Comparison of ENCODE assay signal across 13 cellular contexts in genomic region chr19:35212241-35212640, GRCh38. TPM values are rescaled to one million over a fixed set of nuclear protein-coding genes. Genes with fewer than 3 reads are reported as not detected.
DNase-seq lines count a peak whose midpoint lies in the region; ATAC-seq and TF ChIP-seq lines count a peak whose summit lies in the region.
"Had no signal": no experiment of that assay in that cellular context is flagged by ENCODE, and none has a peak within 500 bp of the region (broad histone marks: within the 10 kb centered on the region; RNA-seq: fewer than 3 reads in every experiment).

No MANE protein-coding gene starts in this region.

- H3K4me1 ChIP-seq in gastroesophageal sphincter = peaks cover 0 to 20% (median 15%) of the 10 kb centered on the region in 3 donors
- no peaks in the 10 kb centered on the region for H3K4me1 ChIP-seq in thyroid gland

- TF ChIP-seq CTCF in gastroesophageal sphincter (IDR thresholded peaks at IDR 0.05) (no peak), thyroid gland (IDR thresholded peaks at IDR 0.05) (no peak)

- no peaks in the 10 kb centered on the region for H3K36me3 ChIP-seq in gastroesophageal sphincter
- H3K36me3 ChIP-seq in thyroid gland = no peaks in the 10 kb centered on the region

- H3K4me3 Mint-ChIP-seq in activated naive CD4-positive, alpha-beta T cell treated with anti-CD3 and anti-CD28 coated beads for 36 hours = peak overlapping the region; percentile 52
- H3K4me3 Mint-ChIP-seq in activated CD4-positive, alpha-beta memory T cell treated with anti-CD3 and anti-CD28 coated beads, Interleukin-2, amount 10 ng/mL, durations not matched to agents 7 days and 5 days = peak overlapping the region; percentile 56

- peaks cover 5% of the 10 kb centered on the region for H3K9me3 Mint-ChIP-seq in activated naive CD4-positive, alpha-beta T cell treated with anti-CD3 and anti-CD28 coated beads for 36 hours
- H3K9me3 Mint-ChIP-seq in activated CD4-positive, alpha-beta memory T cell treated with anti-CD3 and anti-CD28 coated beads, Interleukin-2, amount 10 ng/mL, durations not matched to agents 7 days and 5 days = peaks cover 6% of the 10 kb centered on the region

- POLR2A ChIA-PET in activated CD4-positive, alpha-beta memory T cell treated with anti-CD3 and anti-CD28 coated beads, Interleukin-2, amount 10 ng/mL, durations not matched to agents 7 days and 5 days (lab: Charles Lee) = interaction anchor here (0.8 to 5.0 kb wide), 16 partner anchors 8 to 609 kb away, joined by 3 to 64 read pairs (median 5); partner anchors contain the start of gene FXYD5

- intact Hi-C loops in activated naive CD4-positive, alpha-beta T cell treated with anti-CD3 and anti-CD28 coated beads for 36 hours (cut with micrococcal nuclease) = loop anchor here (5.0 to 10.0 kb wide), 3 partner anchors 35 to 500 kb away; partner anchors contain the start of gene LSR
- intact Hi-C loops in thyroid gland (cut with DNase I) = no loop called here

- TF ChIP-seq POLR2A in gastroesophageal sphincter (IDR thresholded peaks at IDR 0.05) (no peak), thyroid gland (IDR thresholded peaks at IDR 0.05) (no peak)

- H3K36me3 Mint-ChIP-seq in activated naive CD4-positive, alpha-beta T cell treated with anti-CD3 and anti-CD28 coated beads for 36 hours (ENCODE audit: low read depth) = no peaks in the 10 kb centered on the region
- H3K36me3 Mint-ChIP-seq in activated CD4-positive, alpha-beta memory T cell treated with anti-CD3 and anti-CD28 coated beads, Interleukin-2, amount 10 ng/mL, durations not matched to agents 7 days and 5 days (ENCODE audit: low read depth) = peaks cover 20% of the 10 kb centered on the region

- H3K27me3 ChIP-seq in gastroesophageal sphincter (no peaks in the 10 kb centered on the region), thyroid gland (no peaks in the 10 kb centered on the region)

- H3K27ac Mint-ChIP-seq in activated naive CD4-positive, alpha-beta T cell treated with anti-CD3 and anti-CD28 coated beads for 36 hours = peak overlapping the region; percentile 97
- peak overlapping the region; percentile 99 for H3K27ac Mint-ChIP-seq in activated CD4-positive, alpha-beta memory T cell treated with anti-CD3 and anti-CD28 coated beads, Interleukin-2, amount 10 ng/mL, durations not matched to agents 7 days and 5 days
- H3K27ac Mint-ChIP-seq: progenitor cell of endocrine pancreas had no signal

- CTCF ChIA-PET in activated naive CD4-positive, alpha-beta T cell treated with anti-CD3 and anti-CD28 coated beads for 36 hours (lab: Charles Lee) = interaction anchor here (1.2 kb wide), 1 partner anchor 36 kb away, joined by 4 read pairs; no protein-coding TSS in a partner anchor
- CTCF ChIA-PET in activated CD4-positive, alpha-beta memory T cell treated with anti-CD3 and anti-CD28 coated beads, Interleukin-2, amount 10 ng/mL, durations not matched to agents 7 days and 5 days (lab: Charles Lee) = interaction anchor here (1.1 to 2.3 kb wide), 4 partner anchors 25 to 70 kb away, joined by 3 to 17 read pairs (median 8); partner anchors contain the start of genes FXYD5 and FXYD7

- ATAC-seq in gastroesophageal sphincter (no peak), HG02870 (IDR thresholded peaks at IDR 0.05; ENCODE audit: unreplicated experiment) (no peak), GM21515 (IDR thresholded peaks at IDR 0.05; ENCODE audit: unreplicated experiment) (no peak)

- no peaks in the 10 kb centered on the region for H3K27me3 Mint-ChIP-seq in activated naive CD4-positive, alpha-beta T cell treated with anti-CD3 and anti-CD28 coated beads for 36 hours (ENCODE audit: low read depth)
- H3K27me3 Mint-ChIP-seq in activated CD4-positive, alpha-beta memory T cell treated with anti-CD3 and anti-CD28 coated beads, Interleukin-2, amount 10 ng/mL, durations not matched to agents 7 days and 5 days = no peaks in the 10 kb centered on the region

- 20 to 59% methylated on average over 1 to 5 of the region's 7 CpGs for WGBS in gastroesophageal sphincter (ENCODE audit: low coverage in 1 of 2), 2 donors
- 63 to 64% methylated on average over 7 of the region's 7 CpGs for WGBS in thyroid gland, 2 donors

- TF ChIP-seq EP300 in gastroesophageal sphincter (IDR thresholded peaks at IDR 0.05) = no peak

- peaks cover 0 to 3% (median 0%) of the 10 kb centered on the region in 3 donors for H3K9me3 ChIP-seq in gastroesophageal sphincter
- no peaks in the 10 kb centered on the region for H3K9me3 ChIP-seq in thyroid gland

- peaks cover 70% of the 10 kb centered on the region for H3K4me1 Mint-ChIP-seq in activated naive CD4-positive, alpha-beta T cell treated with anti-CD3 and anti-CD28 coated beads for 36 hours (ENCODE audit: low read depth)
- peaks cover 87% of the 10 kb centered on the region for H3K4me1 Mint-ChIP-seq in activated CD4-positive, alpha-beta memory T cell treated with anti-CD3 and anti-CD28 coated beads, Interleukin-2, amount 10 ng/mL, durations not matched to agents 7 days and 5 days

- H3K27ac ChIP-seq in gastroesophageal sphincter (peak overlapping the region in 3 of 4 donors; percentile 48 to 78 (median 62)), thyroid gland (peak overlapping the region in 2 of 3 donors; percentile 32 to 70)

- no peak for DNase-seq in activated naive CD4-positive, alpha-beta T cell treated with anti-CD3 and anti-CD28 coated beads for 36 hours
- no peak for DNase-seq in activated naive CD4-positive, alpha-beta T cell (lab: John Stamatoyannopoulos, UW)
- no peak for DNase-seq in activated CD4-positive, alpha-beta memory T cell treated with anti-CD3 and anti-CD28 coated beads, Interleukin-2, amount 10 ng/mL, durations not matched to agents 7 days and 5 days
- DNase-seq in thyroid gland = no peak
- DNase-seq in GF-D8 (lab: John Stamatoyannopoulos, UW) = no peak
- DNase-seq: NCI-H2227 treated with DMSO at 0.1 percent for 48 hours, SIG-M5 had no signal

- H3K4me3 ChIP-seq in gastroesophageal sphincter (no peak overlapping the region), thyroid gland (replicated peaks in 1 of 3) (no peak overlapping the region)

RNA-seq across cellular contexts. Expression of gene FAM187B, which starts 16.3 kb away (rescaled TPM):
- not detected for total RNA-seq in activated naive CD4-positive, alpha-beta T cell treated with anti-CD3 and anti-CD28 coated beads for 36 hours
- total RNA-seq in activated CD4-positive, alpha-beta memory T cell treated with anti-CD3 and anti-CD28 coated beads, Interleukin-2, amount 10 ng/mL, durations not matched to agents 7 days and 5 days = not detected
- total RNA-seq in gastroesophageal sphincter = not detected
- total RNA-seq in thyroid gland = under 1 TPM in 1 of 4 donors, not detected in 3; 0.67 TPM
- total RNA-seq: fibroblast of lung, kidney epithelial cell, progenitor cell of endocrine pancreas had no signal

RNA-seq across cellular contexts. Expression of gene LSR, which starts 36.6 kb away (rescaled TPM):
- total RNA-seq in activated naive CD4-positive, alpha-beta T cell treated with anti-CD3 and anti-CD28 coated beads for 36 hours = 10 to 100 TPM in 1 of 2 experiments, 1 to 10 TPM in 1; 8.2 to 11.2 TPM
- 10 to 100 TPM; 13.2 to 13.3 TPM for total RNA-seq in activated CD4-positive, alpha-beta memory T cell treated with anti-CD3 and anti-CD28 coated beads, Interleukin-2, amount 10 ng/mL, durations not matched to agents 7 days and 5 days
- total RNA-seq in gastroesophageal sphincter = 1 to 10 TPM; 3.3 to 6.6 (median 5.2) TPM
- 10 to 100 TPM; 36.5 to 85.3 (median 61.8) TPM for total RNA-seq in thyroid gland

RNA-seq across cellular contexts. Expression of gene USF2, which starts 56.5 kb away (rescaled TPM):
- 100 to 1,000 TPM; 136 to 144 TPM for total RNA-seq in activated naive CD4-positive, alpha-beta T cell treated with anti-CD3 and anti-CD28 coated beads for 36 hours
- total RNA-seq in activated CD4-positive, alpha-beta memory T cell treated with anti-CD3 and anti-CD28 coated beads, Interleukin-2, amount 10 ng/mL, durations not matched to agents 7 days and 5 days = 100 to 1,000 TPM; 164 to 172 TPM
- total RNA-seq in gastroesophageal sphincter (100 to 1,000 TPM in 1 of 4 donors, 10 to 100 TPM in 3; 75.1 to 137 (median 93.0) TPM), thyroid gland (100 to 1,000 TPM in 3 of 4 donors, 10 to 100 TPM in 1; 98.9 to 133 (median 126) TPM)

RNA-seq across cellular contexts. Expression of gene FXYD5, which starts 57.7 kb away (rescaled TPM):
- 100 to 1,000 TPM; 289 to 294 TPM for total RNA-seq in activated naive CD4-positive, alpha-beta T cell treated with anti-CD3 and anti-CD28 coated beads for 36 hours
- total RNA-seq in activated CD4-positive, alpha-beta memory T cell treated with anti-CD3 and anti-CD28 coated beads, Interleukin-2, amount 10 ng/mL, durations not matched to agents 7 days and 5 days = 100 to 1,000 TPM; 588 to 589 TPM
- total RNA-seq in gastroesophageal sphincter (10 to 100 TPM; 18.8 to 42.5 (median 33.0) TPM), thyroid gland (10 to 100 TPM in 3 of 4 donors, 1 to 10 TPM in 1; 9.3 to 52.4 (median 19.6) TPM)
